Comparison of ENCODE assay signal across 13 cellular contexts in the genomic region with DNA sequence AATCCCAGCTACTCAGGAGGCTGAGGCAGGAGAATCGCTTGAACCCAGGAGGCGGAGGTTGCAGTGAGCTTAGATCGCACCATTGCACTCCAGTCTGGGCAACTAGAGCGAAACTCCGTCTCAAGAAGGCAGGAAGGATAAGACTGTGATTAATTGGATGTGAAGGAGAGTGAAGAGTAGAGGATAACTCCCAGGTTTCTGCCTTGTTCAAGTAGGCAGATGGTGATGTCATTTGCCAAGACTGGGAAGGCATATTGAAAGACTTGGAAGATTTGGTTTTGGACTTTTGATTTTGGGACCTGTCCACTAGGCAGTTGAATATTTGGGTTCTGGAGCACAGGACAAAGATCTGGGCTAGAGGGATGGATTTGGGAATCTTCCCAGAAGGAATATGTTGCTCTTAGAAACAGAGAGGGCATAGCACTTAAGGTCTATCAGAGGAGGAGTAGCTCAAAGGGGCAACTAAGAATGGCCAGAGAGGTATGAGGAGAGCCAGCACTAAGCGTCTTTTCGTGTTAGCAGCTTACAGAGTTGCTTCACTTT. TPM values are rescaled to one million over a fixed set of nuclear protein-coding genes. Genes with fewer than 3 reads are reported as not detected.
DNase-seq lines count a peak whose midpoint lies in the region; ATAC-seq, FAIRE-seq and TF ChIP-seq lines count a peak whose summit lies in the region.
"Had no signal": no experiment of that assay in that cellular context is flagged by ENCODE, and none has a peak within 500 bp of the region (broad histone marks: within the 10 kb centered on the region; RNA-seq: fewer than 3 reads in every experiment).

No MANE protein-coding gene starts in this region.

- no peaks in the 10 kb centered on the region for H3K9me3 ChIP-seq in adipocyte (ENCODE audit: control insufficient read depth, low read length)
- H3K9me3 ChIP-seq in hepatocyte (ENCODE audit: low read depth): no peaks in the 10 kb centered on the region
- H3K9me3 ChIP-seq in subcutaneous abdominal adipose tissue (ENCODE audit: control insufficient read depth in 5 of 5, low read length in 5 of 5): no peaks in the 10 kb centered on the region

- H3K4me3 Mint-ChIP-seq in activated CD4-positive, alpha-beta T cell treated with anti-CD3 and anti-CD28 coated beads for 36 hours: no peak overlapping the region
- H3K4me3 Mint-ChIP-seq in type B pancreatic cell: no peak overlapping the region

- H3K79me2 ChIP-seq in hepatocyte: peaks cover 78% of the 10 kb centered on the region

- H3K36me3 ChIP-seq in adipocyte (ENCODE audit: control insufficient read depth, insufficient read depth, low read length, severe bottlenecking) (peaks cover 3% of the 10 kb centered on the region), hepatocyte (replicated peaks; ENCODE audit: insufficient read depth, low read depth) (no peaks in the 10 kb centered on the region), subcutaneous abdominal adipose tissue (ENCODE audit: control insufficient read depth in 5 of 5, insufficient read depth in 5 of 5, low read length in 5 of 5) (no peaks in the 10 kb centered on the region)

- H3K9me2 ChIP-seq in hepatocyte (replicated peaks; ENCODE audit: insufficient read depth): no peaks in the 10 kb centered on the region

- intact Hi-C loops in activated CD4-positive, alpha-beta T cell treated with anti-CD3 and anti-CD28 coated beads for 36 hours (cut with DNase I, micrococcal nuclease): loop anchor here (5.0 to 10.0 kb wide), 3 partner anchors 43 to 900 kb away; a partner anchor contains a TSS

- peak overlapping the region; percentile 11 for H3K27ac Mint-ChIP-seq in activated CD4-positive, alpha-beta T cell treated with anti-CD3 and anti-CD28 coated beads for 36 hours
- H3K27ac Mint-ChIP-seq in type B pancreatic cell: no peak overlapping the region

- H3K4me2 ChIP-seq in hepatocyte: peak overlapping the region; percentile 32

- H3K27me3 ChIP-seq in adipocyte (replicated peaks; ENCODE audit: control insufficient read depth, insufficient read depth, low read length) (no peaks in the 10 kb centered on the region), hepatocyte (no peaks in the 10 kb centered on the region), subcutaneous abdominal adipose tissue (ENCODE audit: control insufficient read depth in 5 of 5, insufficient read depth in 4 of 5, low read length in 5 of 5) (no peaks in the 10 kb centered on the region)

- FAIRE-seq in frontal cortex (lab: Jason Lieb, UNC): no peak
- FAIRE-seq: A204.1, G401.6, islet of Langerhans had no signal

- H3K36me3 Mint-ChIP-seq in activated CD4-positive, alpha-beta T cell treated with anti-CD3 and anti-CD28 coated beads for 36 hours (ENCODE audit: low read depth): peaks cover 25% of the 10 kb centered on the region
- peaks cover 18% of the 10 kb centered on the region for H3K36me3 Mint-ChIP-seq in type B pancreatic cell

- POLR2A ChIA-PET in activated CD4-positive, alpha-beta T cell treated with anti-CD3 and anti-CD28 coated beads for 36 hours (lab: Charles Lee): no interaction called here

- peaks cover 29% of the 10 kb centered on the region for H3K4me1 ChIP-seq in adipocyte (ENCODE audit: control insufficient read depth, insufficient read depth, low read length)
- no peaks in the 10 kb centered on the region for H3K4me1 ChIP-seq in hepatocyte (ENCODE audit: insufficient read depth)
- H3K4me1 ChIP-seq in subcutaneous abdominal adipose tissue (ENCODE audit: control insufficient read depth in 5 of 5, insufficient read depth in 5 of 5, low read length in 5 of 5): peaks cover 10 to 60% (median 18%) of the 10 kb centered on the region in 5 donors

- no peak overlapping the region for H2AFZ ChIP-seq in hepatocyte

- H3K4me3 ChIP-seq in adipocyte (ENCODE audit: low read length) (peak overlapping the region; percentile 42), hepatocyte (no peak overlapping the region), subcutaneous abdominal adipose tissue (ENCODE audit: low read depth in 1 of 5, low read length in 5 of 5) (no peak overlapping the region)

- peaks cover 5% of the 10 kb centered on the region for H4K20me1 ChIP-seq in hepatocyte (ENCODE audit: insufficient read depth, poor library complexity, severe bottlenecking)

- peaks cover 80% of the 10 kb centered on the region for H3K4me1 Mint-ChIP-seq in activated CD4-positive, alpha-beta T cell treated with anti-CD3 and anti-CD28 coated beads for 36 hours
- H3K4me1 Mint-ChIP-seq in type B pancreatic cell (ENCODE audit: unreplicated experiment): peaks cover 22% of the 10 kb centered on the region

- CTCF ChIA-PET in activated CD4-positive, alpha-beta T cell treated with anti-CD3 and anti-CD28 coated beads for 36 hours (lab: Charles Lee): interaction anchor here (0.6 to 1.0 kb wide), 2 partner anchors 11 to 17 kb away, joined by 3 to 4 read pairs; no protein-coding TSS in a partner anchor

- H3K9ac ChIP-seq in adipocyte (ENCODE audit: low read length): peak overlapping the region; percentile 47
- no peak overlapping the region for H3K9ac ChIP-seq in subcutaneous abdominal adipose tissue (ENCODE audit: low read length in 5 of 5)

- peak overlapping the region; percentile 54 for H3K27ac ChIP-seq in hepatocyte
- peak overlapping the region; percentile 63 for H3K27ac ChIP-seq in subcutaneous abdominal adipose tissue (ENCODE audit: low read depth, low read length)

- H3K27me3 Mint-ChIP-seq in activated CD4-positive, alpha-beta T cell treated with anti-CD3 and anti-CD28 coated beads for 36 hours: no peaks in the 10 kb centered on the region
- no peaks in the 10 kb centered on the region for H3K27me3 Mint-ChIP-seq in type B pancreatic cell

- no peak for TF ChIP-seq CTCF in hepatocyte (IDR thresholded peaks at IDR 0.05; ENCODE audit: poor library complexity)
- no peak for TF ChIP-seq CTCF in type B pancreatic cell (conservative IDR thresholded peaks at IDR 0.05)

- ATAC-seq in activated CD4-positive, alpha-beta T cell treated with anti-CD3 and anti-CD28 coated beads for 36 hours: no peak
- ATAC-seq in GM18867 (IDR thresholded peaks at IDR 0.05; ENCODE audit: unreplicated experiment): no peak

- peaks cover 3% of the 10 kb centered on the region for H3K9me3 Mint-ChIP-seq in activated CD4-positive, alpha-beta T cell treated with anti-CD3 and anti-CD28 coated beads for 36 hours (ENCODE audit: low read depth)
- peaks cover 4% of the 10 kb centered on the region for H3K9me3 Mint-ChIP-seq in type B pancreatic cell

- no peak for DNase-seq in activated CD4-positive, alpha-beta T cell treated with anti-CD3 and anti-CD28 coated beads for 36 hours
- no peak for DNase-seq in activated CD4-positive, alpha-beta T cell treated with anti-CD3 and anti-CD28 coated beads for 1 hour
- DNase-seq in adipocyte (ENCODE audit: low read depth): no peak
- no peak for DNase-seq in hepatocyte (ENCODE audit: low spot score)
- no peak for DNase-seq in frontal cortex (ENCODE audit: low spot score in 2 of 2)
- no peak for DNase-seq in type B pancreatic cell (ENCODE audit: extremely low spot score, unreplicated experiment)
- DNase-seq: activated CD4-positive, CD25-positive, alpha-beta regulatory T cell treated with anti-CD3 and anti-CD28 coated beads, Interleukin-2, amount 50 U/mL, for 72 hours; activated naive CD4-positive, alpha-beta T cell treated with Interleukin-2 at 50 U/mL for 16 hours had no signal

- WGBS in hepatocyte (ENCODE audit: low lambda C conversion rate, missing lambda C conversion rate): 84% methylated on average over 7 of the region's 7 CpGs

RNA-seq across cellular contexts. Expression of a gene that starts 20.0 kb away (rescaled TPM):
- total RNA-seq in activated CD4-positive, alpha-beta T cell treated with anti-CD3 and anti-CD28 coated beads for 36 hours: 10 to 100 TPM; 14.6 to 16.1 TPM
- total RNA-seq in hepatocyte: 15.4 and 16.3 TPM in 2 replicates
- polyA plus RNA-seq in hepatocyte: 9.0 and 10.2 TPM in 2 replicates
- total RNA-seq in frontal cortex: 17.1 TPM
- total RNA-seq in type B pancreatic cell (ENCODE audit: low replicate concordance): 22.5 and 22.8 TPM in 2 replicates
